In the genomic region with DNA sequence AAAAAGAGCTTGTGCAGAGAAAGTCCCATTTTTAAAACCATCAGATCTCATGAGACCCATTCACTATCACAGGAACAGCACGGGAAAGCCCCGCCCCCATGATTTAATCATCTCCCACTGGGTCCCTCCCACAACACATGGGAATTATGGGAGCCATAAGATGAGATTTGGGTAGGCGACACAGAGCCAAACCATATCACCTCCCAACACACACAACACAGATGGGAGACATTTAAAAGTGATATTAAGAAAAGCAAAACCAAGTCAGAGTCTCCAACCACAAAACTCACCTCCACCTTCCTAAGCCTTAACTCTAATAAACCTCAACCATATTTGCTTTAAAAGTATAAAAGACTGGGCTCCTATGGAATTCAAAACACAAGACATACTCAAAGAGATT, we compare ENCODE assay signal across 16 cellular contexts.
DNase-seq lines count a peak whose midpoint lies in the region; ATAC-seq and TF ChIP-seq lines count a peak whose summit lies in the region.
"Had no signal": no experiment of that assay in that cellular context is flagged by ENCODE, and none has a peak within 500 bp of the region (broad histone marks: within the 10 kb centered on the region; RNA-seq: fewer than 3 reads in every experiment).

No MANE protein-coding gene starts in this region.

- H3K9me2 ChIP-seq in GM23338 (ENCODE audit: insufficient read depth) = no peaks in the 10 kb centered on the region

- ATAC-seq in GM23338 = no peak
- ATAC-seq: A549, HepG2 had no signal

- peaks cover 10% of the 10 kb centered on the region; the same call in 1 of the 2 replicates for H3K4me1 ChIP-seq in GM23338 (ENCODE audit: insufficient read depth)
- H3K4me1 ChIP-seq in sigmoid colon = no peaks in the 10 kb centered on the region
- H3K4me1 ChIP-seq in tibial nerve = peaks cover 0 to 18% (median 3%) of the 10 kb centered on the region in 4 donors
- H3K4me1 ChIP-seq: A549, Caco-2 had no signal

- H2AFZ ChIP-seq in GM23338 = no peak overlapping the region

- H4K20me1 ChIP-seq in GM23338 (replicated peaks; ENCODE audit: insufficient read depth) = no peaks in the 10 kb centered on the region

- TF ChIP-seq EP300 in sigmoid colon (IDR thresholded peaks at IDR 0.05) (no peak), tibial nerve (IDR thresholded peaks at IDR 0.05) (no peak)

- no peak overlapping the region for H3K27ac ChIP-seq in GM23338 (ENCODE audit: low read depth)
- no peak overlapping the region for H3K27ac ChIP-seq in WERI-Rb-1
- H3K27ac ChIP-seq in sigmoid colon = no peak overlapping the region
- H3K27ac ChIP-seq in tibial nerve = no peak overlapping the region
- H3K27ac ChIP-seq: 22Rv1, A549, C4-2B had no signal

- H3K36me3 ChIP-seq in GM23338 (ENCODE audit: insufficient read depth) = no peaks in the 10 kb centered on the region
- H3K36me3 ChIP-seq in WERI-Rb-1 = no peaks in the 10 kb centered on the region
- no peaks in the 10 kb centered on the region for H3K36me3 ChIP-seq in sigmoid colon
- no peaks in the 10 kb centered on the region for H3K36me3 ChIP-seq in tibial nerve

- intact Hi-C loops in activated CD4-positive, alpha-beta T cell treated with anti-CD3 and anti-CD28 coated beads, Interleukin-2, amount 10 ng/mL, durations not matched to agents 24 days and 14 days (cut with micrococcal nuclease) = no loop called here
- intact Hi-C loops in sigmoid colon (cut with DNase I) = no loop called here

- no peaks in the 10 kb centered on the region for H3F3A ChIP-seq in GM23338 (replicated peaks; ENCODE audit: low read depth)

- TF ChIP-seq POLR2A in sigmoid colon (IDR thresholded peaks at IDR 0.05) (no peak), tibial nerve (IDR thresholded peaks at IDR 0.05) (no peak)

- no peaks in the 10 kb centered on the region for H3K36me3 Mint-ChIP-seq in activated CD4-positive, alpha-beta T cell treated with anti-CD3 and anti-CD28 coated beads, Interleukin-2, amount 10 ng/mL, durations not matched to agents 24 days and 14 days (ENCODE audit: low read depth)
- H3K36me3 Mint-ChIP-seq in GM23338 (ENCODE audit: low read depth) = no peaks in the 10 kb centered on the region

- peaks cover 8% of the 10 kb centered on the region for H3K79me2 ChIP-seq in GM23338 (replicated peaks; ENCODE audit: insufficient read depth)

- no peaks in the 10 kb centered on the region for H3K27me3 Mint-ChIP-seq in activated CD4-positive, alpha-beta T cell treated with anti-CD3 and anti-CD28 coated beads, Interleukin-2, amount 10 ng/mL, durations not matched to agents 24 days and 14 days
- peaks cover 4% of the 10 kb centered on the region for H3K27me3 Mint-ChIP-seq in GM23338 (ENCODE audit: insufficient read depth, low read depth, poor library complexity)
- H3K27me3 Mint-ChIP-seq: CD4-positive, alpha-beta T cell had no signal

- H3K4me2 ChIP-seq in GM23338 = no peak overlapping the region
- H3K4me2 ChIP-seq: A549 had no signal

- no peak overlapping the region for H3K4me3 Mint-ChIP-seq in activated CD4-positive, alpha-beta T cell treated with anti-CD3 and anti-CD28 coated beads, Interleukin-2, amount 10 ng/mL, durations not matched to agents 24 days and 14 days
- H3K4me3 Mint-ChIP-seq in GM23338 = no peak overlapping the region
- H3K4me3 Mint-ChIP-seq: CD4-positive, alpha-beta T cell; HFFc6 had no signal

- no peak; a peak in 1 of 4 replicates for TF ChIP-seq CTCF in GM23338 (conservative IDR thresholded peaks at IDR 0.05; ENCODE audit: low read depth in 2 of 2)
- no peak for TF ChIP-seq CTCF in WERI-Rb-1 (IDR thresholded peaks at IDR 0.05; ENCODE audit: low read depth, low read length)
- TF ChIP-seq CTCF in sigmoid colon (IDR thresholded peaks at IDR 0.05) = no peak
- TF ChIP-seq CTCF in tibial nerve (IDR thresholded peaks at IDR 0.05) = no peak

- H3K4me3 ChIP-seq in GM23338 = no peak overlapping the region
- H3K4me3 ChIP-seq in WERI-Rb-1 (ENCODE audit: low read depth, low read length) = no peak overlapping the region
- no peak overlapping the region for H3K4me3 ChIP-seq in sigmoid colon
- H3K4me3 ChIP-seq in tibial nerve = no peak overlapping the region
- H3K4me3 ChIP-seq: A549 had no signal

- no peak for DNase-seq in activated CD4-positive, alpha-beta T cell treated with anti-CD3 and anti-CD28 coated beads, Interleukin-2, amount 10 ng/mL, durations not matched to agents 24 days and 14 days
- DNase-seq in activated CD4-positive, alpha-beta T cell treated with anti-CD3 and anti-CD28 coated beads for 48 hours = no peak
- DNase-seq in GM23338 (ENCODE audit: low spot score) = no peak
- peak; percentile 49 for DNase-seq in WERI-Rb-1
- peak; percentile 42 for DNase-seq in sigmoid colon
- DNase-seq in HuH-7 (ENCODE audit: low spot score) = no peak
- DNase-seq in tibial nerve (ENCODE audit: low spot score in 2 of 2) = no peak
- DNase-seq: AML-193; Caco-2; CD4-positive, alpha-beta T cell; HCEC 1CT; HFFc6 had no signal

- H3K9me3 Mint-ChIP-seq in activated CD4-positive, alpha-beta T cell treated with anti-CD3 and anti-CD28 coated beads, Interleukin-2, amount 10 ng/mL, durations not matched to agents 24 days and 14 days = no peaks in the 10 kb centered on the region
- H3K9me3 Mint-ChIP-seq in GM23338 = no peaks in the 10 kb centered on the region
- H3K9me3 Mint-ChIP-seq: CD4-positive, alpha-beta T cell had no signal

- no peaks in the 10 kb centered on the region for H3K9me3 ChIP-seq in WERI-Rb-1 (ENCODE audit: severe bottlenecking)
- no peaks in the 10 kb centered on the region for H3K9me3 ChIP-seq in sigmoid colon
- no peaks in the 10 kb centered on the region for H3K9me3 ChIP-seq in tibial nerve
- H3K9me3 ChIP-seq: A549, Caco-2 had no signal

- peaks cover 15% of the 10 kb centered on the region for H3K4me1 Mint-ChIP-seq in activated CD4-positive, alpha-beta T cell treated with anti-CD3 and anti-CD28 coated beads, Interleukin-2, amount 10 ng/mL, durations not matched to agents 24 days and 14 days
- H3K4me1 Mint-ChIP-seq in GM23338 = peaks cover 8% of the 10 kb centered on the region; the same call in 2 of the 3 replicates

- H3K27me3 ChIP-seq in GM23338 (ENCODE audit: insufficient read depth) = no peaks in the 10 kb centered on the region
- H3K27me3 ChIP-seq in WERI-Rb-1 (ENCODE audit: insufficient read depth, low read depth, severe bottlenecking) = no peaks in the 10 kb centered on the region
- H3K27me3 ChIP-seq in sigmoid colon = no peaks in the 10 kb centered on the region
- no peaks in the 10 kb centered on the region for H3K27me3 ChIP-seq in tibial nerve

- peak overlapping the region; percentile 38 for H3K27ac Mint-ChIP-seq in activated CD4-positive, alpha-beta T cell treated with anti-CD3 and anti-CD28 coated beads, Interleukin-2, amount 10 ng/mL, durations not matched to agents 24 days and 14 days
- peak overlapping the region; percentile 24 for H3K27ac Mint-ChIP-seq in GM23338
- H3K27ac Mint-ChIP-seq: CD4-positive, alpha-beta T cell; HFFc6 had no signal

- WGBS in sigmoid colon, 2 donors = 75 to 80% methylated on average over 3 of the region's 3 CpGs
- 75 to 81% methylated on average over 3 of the region's 3 CpGs for WGBS in tibial nerve, 2 donors

TF ChIP-seq in GM23338, 12 proteins besides CTCF, POLR2A, EP300 and RAD21 (continues in another document):
- no peak for TF ChIP-seq REST (IDR thresholded peaks at IDR 0.05; ENCODE audit: unreplicated experiment)
- no peak for TF ChIP-seq NANOG (IDR thresholded peaks at IDR 0.05; ENCODE audit: borderline replicate concordance)
- no peak for TF ChIP-seq CREB1 (CRISPR knock-in tag; IDR thresholded peaks at IDR 0.05; ENCODE audit: low read depth)
- TF ChIP-seq JUNB (IDR thresholded peaks at IDR 0.05; ENCODE audit: unreplicated experiment) = no peak
- TF ChIP-seq ZNF331 (CRISPR knock-in tag; IDR thresholded peaks at IDR 0.05; ENCODE audit: low read depth) = no peak
- TF ChIP-seq POLR2AphosphoS5 (IDR thresholded peaks at IDR 0.05; ENCODE audit: low read depth) = no peak
- TF ChIP-seq EZH2 (IDR thresholded peaks at IDR 0.05; ENCODE audit: low read depth, unreplicated experiment) = no peak
- TF ChIP-seq STAT1 (IDR thresholded peaks at IDR 0.05; ENCODE audit: unreplicated experiment) = no peak
- no peak for TF ChIP-seq EZH2phosphoT487 (IDR thresholded peaks at IDR 0.05; ENCODE audit: unreplicated experiment)
- TF ChIP-seq ZNF114 (CRISPR knock-in tag; IDR thresholded peaks at IDR 0.05) = no peak

Comparison
In these comparisons a context has a peak if more than half of its experiments do, and no peak if none do; other contexts are left out.
1. DNase-seq: peak in WERI-Rb-1 (single experiment) and sigmoid colon (single experiment); none in activated CD4-positive, alpha-beta T cell treated with anti-CD3 and anti-CD28 coated beads, Interleukin-2, amount 10 ng/mL, durations not matched to agents 24 days and 14 days (single experiment), activated CD4-positive, alpha-beta T cell treated with anti-CD3 and anti-CD28 coated beads for 48 hours (single experiment), GM23338 (single experiment), HuH-7 (single experiment) and tibial nerve (0 of 2).